Comparison of ENCODE assay signal across 8 cellular contexts in the genomic region with DNA sequence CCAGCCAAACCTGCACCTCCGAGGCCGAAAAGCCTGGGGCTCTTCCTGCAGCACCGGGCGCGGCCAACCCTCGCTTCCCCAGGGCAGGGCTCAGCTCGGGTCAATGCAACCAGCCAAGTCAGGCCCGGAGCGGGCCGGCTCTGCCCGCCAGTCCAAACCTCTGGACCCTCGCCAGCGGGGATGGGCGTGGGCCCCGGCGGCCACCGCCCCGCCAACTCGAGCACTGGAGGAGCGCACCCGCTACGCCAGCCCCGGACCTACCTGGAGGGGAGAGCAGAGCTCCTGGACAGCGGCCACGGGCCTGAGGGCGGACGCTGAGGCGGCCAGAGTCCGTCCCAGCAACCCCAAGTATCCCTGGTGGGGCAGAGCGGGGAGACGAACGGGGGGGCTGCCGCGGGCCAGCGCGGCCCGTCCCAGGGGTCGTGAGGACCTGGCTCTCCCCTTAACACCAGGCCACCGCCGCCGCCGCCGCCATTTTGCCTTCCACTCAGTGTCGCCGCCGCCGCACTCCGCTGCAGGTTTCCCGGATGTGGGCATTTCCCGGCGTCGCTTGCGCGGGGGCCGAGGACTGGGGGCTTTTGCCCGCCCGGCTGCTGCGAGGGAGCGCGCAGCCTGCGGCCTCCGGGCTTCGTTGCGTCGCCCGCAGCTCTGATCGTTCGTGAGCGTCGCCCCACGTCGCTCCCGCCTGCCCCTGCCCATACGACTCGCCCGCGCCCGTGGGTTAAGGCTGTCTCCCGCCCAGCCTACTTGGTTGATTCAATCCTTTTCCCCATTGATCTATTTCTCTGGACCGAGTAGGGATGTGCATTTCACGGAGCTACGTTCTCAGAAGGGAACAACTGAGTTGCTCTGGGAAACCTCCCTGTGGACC. TPM values are rescaled to one million over a fixed set of nuclear protein-coding genes. Genes with fewer than 3 reads are reported as not detected.
DNase-seq lines count a peak whose midpoint lies in the region; ATAC-seq, FAIRE-seq and TF ChIP-seq lines count a peak whose summit lies in the region.

A gene (minus strand): TSS at position 514 of the 871 bp plus-strand sequence. CDS start 15,975 bp downstream, outside the sequence.

- H4K20me1 ChIP-seq in OCI-LY3 (ENCODE audit: insufficient read depth, low read length) (peaks cover 21% of the 10 kb centered on the region), endothelial cell of umbilical vein (replicated peaks; ENCODE audit: control insufficient read depth, extremely low read depth, insufficient read depth, low read length) (no peaks in the 10 kb centered on the region)

- peak within 1 kb of the TSS; percentile 99 for H3K9ac ChIP-seq in HUES64 (ENCODE audit: low read depth, low read length)
- peak within 1 kb of the TSS; percentile 98 for H3K9ac ChIP-seq in OCI-LY3 (ENCODE audit: low read length)
- peak within 1 kb of the TSS; percentile 97 for H3K9ac ChIP-seq in endothelial cell of umbilical vein (replicated peaks; ENCODE audit: extremely low read depth, insufficient read depth, low read length)

- H3K79me2 ChIP-seq in OCI-LY3 (ENCODE audit: low read length): peaks cover 59% of the 10 kb centered on the region
- peaks cover 48% of the 10 kb centered on the region for H3K79me2 ChIP-seq in endothelial cell of umbilical vein (ENCODE audit: control insufficient read depth, insufficient read depth, low read length)

- peak; percentile 87 for ATAC-seq in GM21515 (IDR thresholded peaks at IDR 0.05; ENCODE audit: unreplicated experiment)

- POLR2A ChIA-PET in endothelial cell of umbilical vein (lab: Charles Lee): no interaction called here

- H3K4me1 ChIP-seq in HUES64 (ENCODE audit: insufficient read depth, low read length): peaks cover 20% of the 10 kb centered on the region; the same call in 1 of the 2 replicates
- peaks cover 12% of the 10 kb centered on the region for H3K4me1 ChIP-seq in OCI-LY3 (ENCODE audit: low read length)
- peaks cover 16% of the 10 kb centered on the region for H3K4me1 ChIP-seq in endothelial cell of umbilical vein (ENCODE audit: control insufficient read depth, extremely low read depth, insufficient read depth, low read length)

- H3K27me3 ChIP-seq in HUES64 (ENCODE audit: insufficient read depth, low read length) (no peaks in the 10 kb centered on the region), OCI-LY3 (ENCODE audit: low read depth, low read length) (no peaks in the 10 kb centered on the region), endothelial cell of umbilical vein (ENCODE audit: control insufficient read depth in 2 of 2, insufficient read depth in 2 of 2, low read length in 2 of 2) (no peaks in the 10 kb centered on the region)

- H3K9me3 ChIP-seq in HUES64 (ENCODE audit: insufficient read depth, low read depth, low read length): no peaks in the 10 kb centered on the region
- H3K9me3 ChIP-seq in OCI-LY3 (ENCODE audit: insufficient read depth, low read length): no peaks in the 10 kb centered on the region
- H3K9me3 ChIP-seq in endothelial cell of umbilical vein (replicated peaks; ENCODE audit: control insufficient read depth, insufficient read depth, low read length): no peaks in the 10 kb centered on the region

- H2AFZ ChIP-seq in OCI-LY3 (ENCODE audit: low read depth, low read length) (peak within 1 kb of the TSS; percentile 96), endothelial cell of umbilical vein (ENCODE audit: low read depth, low read length) (peak within 1 kb of the TSS; percentile 73)

- H3K4me3 ChIP-seq in HUES64 (ENCODE audit: low read length) (peak within 1 kb of the TSS; percentile 77), OCI-LY3 (ENCODE audit: low read length) (peak within 1 kb of the TSS; percentile 100), endothelial cell of umbilical vein (replicated peaks in 1 of 3; ENCODE audit: insufficient read depth in 1 of 3, low read depth in 1 of 3, low read length in 3 of 3) (peak within 1 kb of the TSS; percentile 65 to 98 (median 96))

- peaks cover 12% of the 10 kb centered on the region for H3K36me3 ChIP-seq in HUES64 (ENCODE audit: insufficient read depth, low read length)
- H3K36me3 ChIP-seq in OCI-LY3 (replicated peaks; ENCODE audit: low read depth, low read length): peaks cover 3% of the 10 kb centered on the region
- no peaks in the 10 kb centered on the region for H3K36me3 ChIP-seq in endothelial cell of umbilical vein (ENCODE audit: control insufficient read depth in 2 of 2, extremely low read depth in 1 of 2, insufficient read depth in 2 of 2, low read length in 2 of 2)

- DNase-seq in D721Med (ENCODE audit: insufficient read length, low spot score) (peak; percentile 47), endothelial cell of umbilical vein (ENCODE audit: low read depth, low spot score) (peak; percentile 84), middle frontal gyrus (ENCODE audit: extremely low spot score, low spot score) (peak; percentile 78)
- peak; percentile 96 for DNase-seq in activated CD8-positive, alpha-beta memory T cell treated with anti-CD3 and anti-CD28 coated beads, Interleukin-2, amount 50 U/mL, for 48 hours
- peak; percentile 90 for DNase-seq in stimulated activated CD8-positive, alpha-beta memory T cell treated with anti-CD3 and anti-CD28 coated beads, Interleukin-2, amount 100 ng/mL, for 48 hours (ENCODE audit: low read depth in 2 of 2)

- CTCF ChIA-PET in endothelial cell of umbilical vein (lab: Charles Lee): interaction anchor here (0.8 to 2.2 kb wide), 4 partner anchors 13 to 152 kb away, joined by 3 to 12 read pairs (median 7); a partner anchor contains a TSS

- TF ChIP-seq CTCF in D721Med (IDR thresholded peaks at IDR 0.05; ENCODE audit: insufficient read depth, missing control alignments) (no peak), OCI-LY3 (IDR thresholded peaks at IDR 0.05; ENCODE audit: low read depth, low read length) (no peak), endothelial cell of umbilical vein (IDR thresholded peaks at IDR 0.05; ENCODE audit: extremely low read depth in 1 of 2, insufficient read depth in 1 of 2, low read depth in 1 of 2, low read length in 2 of 2) (no peak)

- TF ChIP-seq POLR2A in endothelial cell of umbilical vein (IDR thresholded peaks at IDR 0.05; ENCODE audit: low read depth, low read length): peak; percentile 98

- peak within 1 kb of the TSS; percentile 90 for H3K4me2 ChIP-seq in OCI-LY3 (ENCODE audit: low read length)
- peak within 1 kb of the TSS; percentile 97 for H3K4me2 ChIP-seq in endothelial cell of umbilical vein (ENCODE audit: insufficient read depth, low read length)

- no peaks in the 10 kb centered on the region for H3K9me1 ChIP-seq in endothelial cell of umbilical vein (replicated peaks; ENCODE audit: control insufficient read depth, extremely low read depth, insufficient read depth, low read length)

- WGBS in HUES64: under 1% methylated on average over 82 of the region's 82 CpGs

- intact Hi-C loops in endothelial cell of umbilical vein (cut with micrococcal nuclease): loop anchor here (1.0 to 5.0 kb wide), 4 partner anchors 28 to 172 kb away; a partner anchor contains a TSS

- FAIRE-seq in D721Med (lab: Jason Lieb, UNC) (no peak), endothelial cell of umbilical vein (lab: Jason Lieb, UNC) (no peak)

- H3K27ac ChIP-seq in HUES64 (ENCODE audit: low read depth, low read length): peak within 1 kb of the TSS; percentile 100
- H3K27ac ChIP-seq in OCI-LY3 (ENCODE audit: low read length): peak within 1 kb of the TSS; percentile 82
- H3K27ac ChIP-seq in endothelial cell of umbilical vein (ENCODE audit: insufficient read depth, low read depth, low read length): peak within 1 kb of the TSS; percentile 81

- no TSS peak for BruUV-seq in endothelial cell of umbilical vein (replicated peaks; lab: Mats Ljungman, UMichigan)

- dilution Hi-C loops in endothelial cell of umbilical vein (cut with MboI; ENCODE audit: extremely low pct_ligation_motif_present, low sequenced_read_pairs): no loop called here

TF ChIP-seq in endothelial cell of umbilical vein, 7 proteins besides CTCF, POLR2A, EP300 and RAD21:
- TF ChIP-seq POLR2AphosphoS5 (IDR thresholded peaks at IDR 0.05; ENCODE audit: insufficient read depth, low read depth, low read length): peak; percentile 91
- TF ChIP-seq MYC (IDR thresholded peaks at IDR 0.05; ENCODE audit: low read depth, low read length): no peak

RNA-seq across cellular contexts. Expression of the gene that starts here (rescaled TPM):
- 10.6 TPM for polyA plus RNA-seq in HUES64 (2013, experiment 1 of 2)
- polyA plus RNA-seq in HUES64 (2013, experiment 2 of 2): 11.8 TPM
- 27.6 and 28.7 TPM in 2 replicates for total RNA-seq in endothelial cell of umbilical vein
- polyA plus RNA-seq in endothelial cell of umbilical vein: 8.4 and 10.2 TPM in 2 replicates
- polyA plus RNA-seq in endothelial cell of umbilical vein (2011; cell fraction: cytosol; rRNA removed): 10.1 and 10.3 TPM in 2 replicates
- polyA plus RNA-seq in endothelial cell of umbilical vein (2011; cell fraction: nucleus; rRNA removed): 19.2 and 21.1 TPM in 2 replicates
- polyA plus RNA-seq in endothelial cell of umbilical vein (2012): 8.7 and 13.5 TPM in 2 replicates
- 30.8 and 35.4 TPM in 2 replicates for polyA minus RNA-seq in endothelial cell of umbilical vein
- polyA minus RNA-seq in endothelial cell of umbilical vein (2011; cell fraction: cytosol; rRNA and poly(A)+ RNA removed): 12.5 TPM
- 28.3 and 42.7 TPM in 2 replicates for polyA minus RNA-seq in endothelial cell of umbilical vein (2011; cell fraction: nucleus; rRNA and poly(A)+ RNA removed)

Comparison
In these comparisons a context has a peak if more than half of its experiments do, and no peak if none do; other contexts are left out.
1. Peak in every context shown above with its lines: DNase-seq, ATAC-seq, H3K4me3 ChIP-seq and H3K27ac ChIP-seq.